Comparison of ENCODE assay signal across 20 cellular contexts in the genomic region with DNA sequence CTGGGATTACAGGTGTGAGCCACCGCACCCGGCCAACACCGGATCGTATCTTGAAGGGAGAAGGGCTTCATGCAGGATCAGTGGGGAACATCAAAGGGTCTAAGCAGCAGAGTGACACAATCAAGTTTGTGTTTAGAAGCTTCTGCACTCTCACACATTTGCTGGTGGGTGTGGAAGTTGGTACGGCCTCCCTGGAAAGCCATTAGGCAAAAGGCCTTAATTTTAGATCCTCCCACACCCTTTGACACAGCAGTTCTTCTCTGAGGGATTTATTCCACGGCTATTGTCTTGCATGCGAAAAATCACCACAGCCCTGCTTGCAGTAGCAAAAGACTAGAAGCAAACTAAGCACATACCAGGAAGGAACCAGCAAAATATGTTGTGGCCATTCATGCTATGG.
"Had no signal": no experiment of that assay in that cellular context is flagged by ENCODE, and none has a peak within 500 bp of the region (broad histone marks: within the 10 kb centered on the region; RNA-seq: fewer than 3 reads in every experiment).

No MANE protein-coding gene starts in this region.

- H3K4me1 Mint-ChIP-seq: immature natural killer cell, nephron had no signal

- H3K27ac Mint-ChIP-seq: immature natural killer cell, progenitor cell of endocrine pancreas had no signal

- ATAC-seq: foreskin keratinocyte, pancreas, right cardiac atrium had no signal

- H3K4me3 ChIP-seq: esophagus squamous epithelium, pancreas, spleen, stomach had no signal

- H3K27me3 Mint-ChIP-seq: naive B cell, progenitor cell of endocrine pancreas had no signal

- H3K4me3 Mint-ChIP-seq: immature natural killer cell, nephron had no signal

- H3K36me3 ChIP-seq: esophagus squamous epithelium, pancreas, spleen, stomach had no signal

- H3K9me3 Mint-ChIP-seq: immature natural killer cell, naive B cell, nephron had no signal

- H3K27ac ChIP-seq: epithelial cell of prostate, foreskin keratinocyte, pancreas, spleen, stomach had no signal

- H3K36me3 Mint-ChIP-seq: immature natural killer cell, naive B cell had no signal

- H3K4me1 ChIP-seq: esophagus squamous epithelium, foreskin keratinocyte, pancreas, spleen, stomach had no signal

- DNase-seq: cortex of kidney; effector memory CD4-positive, alpha-beta T cell; esophagus squamous epithelium; foreskin keratinocyte; immature natural killer cell; kidney; mesendoderm; naive B cell; occipital lobe; pancreas; spleen; stimulated activated CD4-positive, alpha-beta T cell treated with anti-CD3 and anti-CD28 coated beads, Interleukin-2, amount 100 ng/mL, for 24 hours; stimulated activated CD4-positive, alpha-beta T cell treated with anti-CD3 and anti-CD28 coated beads, Interleukin-4, amount 100 ng/mL, for 4 hours; stimulated activated naive CD4-positive, alpha-beta T cell; stomach; trophoblast cell had no signal

- H3K9me3 ChIP-seq: esophagus squamous epithelium, pancreas, spleen, stomach had no signal
